ENCODE assay signal across 13 cellular contexts in the genomic region with DNA sequence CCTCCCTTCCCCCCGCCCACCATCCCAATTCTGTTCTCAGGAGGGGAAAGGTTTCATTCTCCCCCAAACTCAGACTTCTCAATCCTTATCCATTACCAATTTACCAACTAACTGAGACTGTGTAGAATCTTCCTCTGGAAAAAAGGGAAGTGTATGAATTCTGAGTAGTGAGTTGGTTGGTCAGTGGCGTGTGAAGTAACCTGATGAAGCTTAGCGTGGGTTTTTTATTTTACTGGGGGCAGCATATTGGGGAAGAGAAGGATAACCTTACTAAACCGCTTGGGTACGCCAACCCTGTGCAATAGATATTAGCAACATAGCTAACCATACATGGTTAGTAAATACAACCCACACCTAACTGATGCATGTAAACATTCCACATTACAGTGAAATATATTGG. TPM values are rescaled to one million over a fixed set of nuclear protein-coding genes. Genes with fewer than 3 reads are reported as not detected.
DNase-seq lines count a peak whose midpoint lies in the region; ATAC-seq and TF ChIP-seq lines count a peak whose summit lies in the region.
"Had no signal": no experiment of that assay in that cellular context is flagged by ENCODE, and none has a peak within 500 bp of the region (broad histone marks: within the 10 kb centered on the region; RNA-seq: fewer than 3 reads in every experiment).

No MANE protein-coding gene starts in this region.

- peaks cover 39% of the 10 kb centered on the region for H3K36me3 Mint-ChIP-seq in GM23338 (ENCODE audit: low read depth)

- no peak overlapping the region for H2AFZ ChIP-seq in GM23338
- H2AFZ ChIP-seq in SU-DHL-6 (ENCODE audit: low read depth, low read length, severe bottlenecking): no peak overlapping the region
- peak overlapping the region; percentile 71 for H2AFZ ChIP-seq in hepatocyte

- H3K27ac ChIP-seq in GM23338 (ENCODE audit: low read depth): peak overlapping the region; percentile 71
- peak overlapping the region; percentile 9; the same call in 1 of the 2 replicates for H3K27ac ChIP-seq in SU-DHL-6 (ENCODE audit: low read depth, low read length)
- no peak overlapping the region for H3K27ac ChIP-seq in hepatocyte

- H3K4me3 Mint-ChIP-seq in GM23338: no peak overlapping the region

- H3K9me3 ChIP-seq in SU-DHL-6 (ENCODE audit: insufficient read depth, low read length) (no peaks in the 10 kb centered on the region), hepatocyte (ENCODE audit: low read depth) (no peaks in the 10 kb centered on the region)
- H3K9me3 ChIP-seq: ascending aorta had no signal

- H3K4me1 Mint-ChIP-seq in GM23338: peaks cover 22% of the 10 kb centered on the region

- H3K79me2 ChIP-seq in GM23338 (replicated peaks; ENCODE audit: insufficient read depth) (peaks cover 31% of the 10 kb centered on the region), SU-DHL-6 (ENCODE audit: insufficient read depth, low read length) (peaks cover 35% of the 10 kb centered on the region), hepatocyte (peaks cover 37% of the 10 kb centered on the region)

- no peak overlapping the region; the same call in 1 of the 2 replicates for H3K27ac Mint-ChIP-seq in GM23338

- DNase-seq in CD1c-positive myeloid dendritic cell (ENCODE audit: extremely low spot score): peak; percentile 89
- no peak for DNase-seq in GM23338 (ENCODE audit: low spot score)
- DNase-seq in hepatocyte (ENCODE audit: low spot score): no peak
- DNase-seq in NCI-H69 (lab: John Stamatoyannopoulos, UW): no peak
- no peak for DNase-seq in NCI-H187 (lab: John Stamatoyannopoulos, UW)
- no peak for DNase-seq in occipital lobe (lab: John Stamatoyannopoulos, UW)
- no peak for DNase-seq in stimulated activated naive CD4-positive, alpha-beta T cell treated with Interleukin-2 at 50 U/mL for 16 hours (lab: John Stamatoyannopoulos, UW)
- DNase-seq: cortex of kidney; naive B cell; NCI-H2029 treated with DMSO at 0.1 percent for 48 hours; stimulated activated naive CD8-positive, alpha-beta T cell treated with anti-CD3 and anti-CD28 coated beads, Interleukin-15, amount 100 ng/mL, for 72 hours had no signal

- peaks cover 5% of the 10 kb centered on the region for H3K27me3 Mint-ChIP-seq in GM23338 (ENCODE audit: insufficient read depth, low read depth, poor library complexity)
- H3K27me3 Mint-ChIP-seq: naive B cell; stimulated activated naive CD8-positive, alpha-beta T cell treated with anti-CD3 and anti-CD28 coated beads, Interleukin-15, amount 100 ng/mL, for 72 hours had no signal

- 0 out of 2 replicates have a peak overlapping the region, but pooled peaks have one; percentile 72 for H3K4me2 ChIP-seq in GM23338
- peak overlapping the region; percentile 79 for H3K4me2 ChIP-seq in SU-DHL-6 (ENCODE audit: low read depth, low read length, poor library complexity, severe bottlenecking)
- H3K4me2 ChIP-seq in hepatocyte: peak overlapping the region; percentile 81

- H3K4me3 ChIP-seq in GM23338 (no peak overlapping the region; the same call in 1 of the 2 replicates), SU-DHL-6 (ENCODE audit: insufficient read depth, low read length, poor library complexity, severe bottlenecking) (no peak overlapping the region), hepatocyte (peak overlapping the region; percentile 34)

- H3K36me3 ChIP-seq in GM23338 (ENCODE audit: insufficient read depth) (peaks cover 29% of the 10 kb centered on the region), SU-DHL-6 (ENCODE audit: low read length) (peaks cover 34% of the 10 kb centered on the region), hepatocyte (replicated peaks; ENCODE audit: insufficient read depth, low read depth) (no peaks in the 10 kb centered on the region)

- peaks cover 14% of the 10 kb centered on the region; the same call in 1 of the 2 replicates for H3F3A ChIP-seq in GM23338 (replicated peaks; ENCODE audit: low read depth)
- peaks cover 54% of the 10 kb centered on the region for H3F3A ChIP-seq in SU-DHL-6 (ENCODE audit: insufficient read depth)

- H3K27me3 ChIP-seq in GM23338 (ENCODE audit: insufficient read depth): no peaks in the 10 kb centered on the region
- H3K27me3 ChIP-seq in SU-DHL-6 (ENCODE audit: low read length): no peaks in the 10 kb centered on the region
- H3K27me3 ChIP-seq in hepatocyte: no peaks in the 10 kb centered on the region
- H3K27me3 ChIP-seq: ascending aorta had no signal

- no peak for TF ChIP-seq CTCF in GM23338 (conservative IDR thresholded peaks at IDR 0.05; ENCODE audit: low read depth in 2 of 2)
- no peak for TF ChIP-seq CTCF in SU-DHL-6 (IDR thresholded peaks at IDR 0.05; ENCODE audit: insufficient read depth, low read length, poor library complexity, severe bottlenecking)
- no peak for TF ChIP-seq CTCF in hepatocyte (IDR thresholded peaks at IDR 0.05; ENCODE audit: poor library complexity)

- peaks cover 11% of the 10 kb centered on the region; the same call in 1 of the 2 replicates for H3K4me1 ChIP-seq in GM23338 (ENCODE audit: insufficient read depth)
- peaks cover 16% of the 10 kb centered on the region for H3K4me1 ChIP-seq in hepatocyte (ENCODE audit: insufficient read depth)

- H4K20me1 ChIP-seq in GM23338 (replicated peaks; ENCODE audit: insufficient read depth): 0 out of 2 replicates have a peak, but pooled peaks cover 8% of the 10 kb centered on the region
- peaks cover 13% of the 10 kb centered on the region for H4K20me1 ChIP-seq in SU-DHL-6 (ENCODE audit: low read depth, low read length)
- peaks cover 9% of the 10 kb centered on the region for H4K20me1 ChIP-seq in hepatocyte (ENCODE audit: insufficient read depth, poor library complexity, severe bottlenecking)

- H3K9me3 Mint-ChIP-seq in GM23338: no peaks in the 10 kb centered on the region
- H3K9me3 Mint-ChIP-seq: naive B cell; stimulated activated naive CD8-positive, alpha-beta T cell treated with anti-CD3 and anti-CD28 coated beads, Interleukin-15, amount 100 ng/mL, for 72 hours had no signal

- H3K9me2 ChIP-seq in GM23338 (ENCODE audit: insufficient read depth): no peaks in the 10 kb centered on the region
- no peaks in the 10 kb centered on the region for H3K9me2 ChIP-seq in SU-DHL-6 (replicated peaks; ENCODE audit: insufficient read depth, low read length)
- no peaks in the 10 kb centered on the region for H3K9me2 ChIP-seq in hepatocyte (replicated peaks; ENCODE audit: insufficient read depth)

- no peak overlapping the region for H3K9ac ChIP-seq in SU-DHL-6 (ENCODE audit: low read length)

- whole genome bisulfite sequencing in hepatocyte (ENCODE audit: low lambda C conversion rate, missing lambda C conversion rate): 94% methylated on average over 5 of the region's 5 CpGs

- ATAC-seq in GM23338: no peak

TF ChIP-seq in GM23338, 12 proteins besides CTCF, POLR2A, EP300 and RAD21:
- TF ChIP-seq, protein P1, sequence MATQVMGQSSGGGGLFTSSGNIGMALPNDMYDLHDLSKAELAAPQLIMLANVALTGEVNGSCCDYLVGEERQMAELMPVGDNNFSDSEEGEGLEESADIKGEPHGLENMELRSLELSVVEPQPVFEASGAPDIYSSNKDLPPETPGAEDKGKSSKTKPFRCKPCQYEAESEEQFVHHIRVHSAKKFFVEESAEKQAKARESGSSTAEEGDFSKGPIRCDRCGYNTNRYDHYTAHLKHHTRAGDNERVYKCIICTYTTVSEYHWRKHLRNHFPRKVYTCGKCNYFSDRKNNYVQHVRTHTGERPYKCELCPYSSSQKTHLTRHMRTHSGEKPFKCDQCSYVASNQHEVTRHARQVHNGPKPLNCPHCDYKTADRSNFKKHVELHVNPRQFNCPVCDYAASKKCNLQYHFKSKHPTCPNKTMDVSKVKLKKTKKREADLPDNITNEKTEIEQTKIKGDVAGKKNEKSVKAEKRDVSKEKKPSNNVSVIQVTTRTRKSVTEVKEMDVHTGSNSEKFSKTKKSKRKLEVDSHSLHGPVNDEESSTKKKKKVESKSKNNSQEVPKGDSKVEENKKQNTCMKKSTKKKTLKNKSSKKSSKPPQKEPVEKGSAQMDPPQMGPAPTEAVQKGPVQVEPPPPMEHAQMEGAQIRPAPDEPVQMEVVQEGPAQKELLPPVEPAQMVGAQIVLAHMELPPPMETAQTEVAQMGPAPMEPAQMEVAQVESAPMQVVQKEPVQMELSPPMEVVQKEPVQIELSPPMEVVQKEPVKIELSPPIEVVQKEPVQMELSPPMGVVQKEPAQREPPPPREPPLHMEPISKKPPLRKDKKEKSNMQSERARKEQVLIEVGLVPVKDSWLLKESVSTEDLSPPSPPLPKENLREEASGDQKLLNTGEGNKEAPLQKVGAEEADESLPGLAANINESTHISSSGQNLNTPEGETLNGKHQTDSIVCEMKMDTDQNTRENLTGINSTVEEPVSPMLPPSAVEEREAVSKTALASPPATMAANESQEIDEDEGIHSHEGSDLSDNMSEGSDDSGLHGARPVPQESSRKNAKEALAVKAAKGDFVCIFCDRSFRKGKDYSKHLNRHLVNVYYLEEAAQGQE (IDR thresholded peaks at IDR 0.05; ENCODE audit: unreplicated experiment): no peak
- TF ChIP-seq NANOG (IDR thresholded peaks at IDR 0.05; ENCODE audit: borderline replicate concordance): no peak
- TF ChIP-seq, protein P2, sequence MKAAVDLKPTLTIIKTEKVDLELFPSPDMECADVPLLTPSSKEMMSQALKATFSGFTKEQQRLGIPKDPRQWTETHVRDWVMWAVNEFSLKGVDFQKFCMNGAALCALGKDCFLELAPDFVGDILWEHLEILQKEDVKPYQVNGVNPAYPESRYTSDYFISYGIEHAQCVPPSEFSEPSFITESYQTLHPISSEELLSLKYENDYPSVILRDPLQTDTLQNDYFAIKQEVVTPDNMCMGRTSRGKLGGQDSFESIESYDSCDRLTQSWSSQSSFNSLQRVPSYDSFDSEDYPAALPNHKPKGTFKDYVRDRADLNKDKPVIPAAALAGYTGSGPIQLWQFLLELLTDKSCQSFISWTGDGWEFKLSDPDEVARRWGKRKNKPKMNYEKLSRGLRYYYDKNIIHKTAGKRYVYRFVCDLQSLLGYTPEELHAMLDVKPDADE (IDR thresholded peaks at IDR 0.05): no peak
- TF ChIP-seq ZNF331 (CRISPR knock-in tag; IDR thresholded peaks at IDR 0.05; ENCODE audit: low read depth): no peak
- TF ChIP-seq EZH2phosphoT487 (IDR thresholded peaks at IDR 0.05; ENCODE audit: unreplicated experiment): no peak
- TF ChIP-seq EZH2 (IDR thresholded peaks at IDR 0.05; ENCODE audit: low read depth, unreplicated experiment): no peak

RNA-seq across cellular contexts. Expression of a gene that starts 1.1 kb away (rescaled TPM):
- total RNA-seq in GM23338 (2014; rRNA removed; shearing (Covaris generic)): 35.7 and 40.8 TPM in 2 replicates
- polyA plus RNA-seq in GM23338 (2016; fragmentation: Nextera tagmentation; extraction: Ambion mirVana) (37.4 and 37.6 TPM in 2 replicates), hepatocyte (29.1 and 40.0 TPM in 2 replicates)
- total RNA-seq in hepatocyte (37.3 and 39.5 TPM in 2 replicates), occipital lobe (34.5 TPM)

RNA-seq across cellular contexts. Expression of a gene that starts 12.8 kb away (rescaled TPM):
- 69.2 and 72.6 TPM in 2 replicates for total RNA-seq in GM23338 (2014; rRNA removed; shearing (Covaris generic))
- polyA plus RNA-seq in GM23338 (2016; fragmentation: Nextera tagmentation; extraction: Ambion mirVana) (137 and 171 TPM in 2 replicates), hepatocyte (25.3 and 28.6 TPM in 2 replicates)
- total RNA-seq in hepatocyte (27.5 and 28.7 TPM in 2 replicates), occipital lobe (49.4 TPM)

RNA-seq across cellular contexts. Expression of a gene that starts 13.0 kb away (rescaled TPM):
- total RNA-seq in GM23338 (2014; rRNA removed; shearing (Covaris generic)): 39.3 and 43.4 TPM in 2 replicates
- 40.9 and 41.6 TPM in 2 replicates for polyA plus RNA-seq in GM23338 (2016; fragmentation: Nextera tagmentation; extraction: Ambion mirVana)
- total RNA-seq in hepatocyte: 18.5 and 33.2 TPM in 2 replicates
- 24.2 and 25.2 TPM in 2 replicates for polyA plus RNA-seq in hepatocyte
- total RNA-seq in occipital lobe: 48.4 TPM
